Comparison of ENCODE assay signal across 2 cellular contexts in the genomic region with DNA sequence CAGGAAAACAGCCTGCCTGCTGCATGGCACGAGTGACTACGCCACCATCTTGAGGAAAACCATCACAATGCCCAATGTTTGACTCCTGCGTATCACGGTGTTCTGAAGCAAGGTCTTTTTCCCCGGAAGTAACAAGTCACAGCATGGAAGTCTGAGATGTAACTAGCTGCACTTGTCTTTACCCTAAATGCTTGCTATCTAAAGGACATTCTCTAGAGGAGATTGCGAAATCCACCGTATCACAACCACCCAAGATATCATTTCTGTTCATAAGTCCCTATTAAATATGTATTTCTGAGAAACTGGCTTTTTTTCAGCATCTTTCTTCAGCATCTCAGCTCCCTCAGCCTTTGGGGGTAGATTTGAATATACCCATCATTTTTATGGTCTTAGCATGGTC.
A peak's percentile ranks its signal among the peaks of the same experiment; 100 is the strongest.
TF ChIP-seq lines count a peak whose summit lies in the region.

No MANE protein-coding gene starts in this region.

TF ChIP-seq in HepG2, 621 proteins besides CTCF, POLR2A, EP300 and RAD21 (continued from another document):
- TF ChIP-seq, protein P1, sequence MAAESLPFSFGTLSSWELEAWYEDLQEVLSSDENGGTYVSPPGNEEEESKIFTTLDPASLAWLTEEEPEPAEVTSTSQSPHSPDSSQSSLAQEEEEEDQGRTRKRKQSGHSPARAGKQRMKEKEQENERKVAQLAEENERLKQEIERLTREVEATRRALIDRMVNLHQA (CRISPR knock-in tag; IDR thresholded peaks at IDR 0.05), result no peak
- peak; percentile 57 for TF ChIP-seq CEBPB (IDR thresholded peaks at IDR 0.05; ENCODE audit: borderline replicate concordance, low read depth, low read length)

TF ChIP-seq in H1, 55 proteins besides CTCF, POLR2A, EP300 and RAD21:
- TF ChIP-seq CREB1 (IDR thresholded peaks at IDR 0.05) (no peak), SIX5 (IDR thresholded peaks at IDR 0.05; ENCODE audit: low read depth, low read length) (no peak), CEBPB (IDR thresholded peaks at IDR 0.05; ENCODE audit: low read depth, low read length) (peak; percentile 89)
